8 cellular contexts compared by ENCODE assay signal in genomic region chr2:161586517-161587167, GRCh38. TPM values are rescaled to one million over a fixed set of nuclear protein-coding genes. Genes with fewer than 3 reads are reported as not detected.
A peak's percentile ranks its signal among the peaks of the same experiment; 100 is the strongest.
DNase-seq lines count a peak whose midpoint lies in the region; ATAC-seq and TF ChIP-seq lines count a peak whose summit lies in the region.

No MANE protein-coding gene starts in this region.

- no peaks in the 10 kb centered on the region for H4K20me1 ChIP-seq in smooth muscle cell (ENCODE audit: low read depth)

- H3K36me3 ChIP-seq in left ventricle myocardium inferior = no peaks in the 10 kb centered on the region
- no peaks in the 10 kb centered on the region for H3K36me3 ChIP-seq in Panc1 (ENCODE audit: control insufficient read depth, insufficient read depth, low read length)
- no peaks in the 10 kb centered on the region for H3K36me3 ChIP-seq in smooth muscle cell (ENCODE audit: low read depth)

- ATAC-seq in left ventricle myocardium superior = no peak
- peak; percentile 79 for ATAC-seq in HG03432 (IDR thresholded peaks at IDR 0.05; ENCODE audit: unreplicated experiment)
- ATAC-seq in Panc1 = peak; percentile 62; the same call in 1 of the 2 replicates
- no peak for ATAC-seq in GM19023 (IDR thresholded peaks at IDR 0.05; ENCODE audit: unreplicated experiment)

- H3K27ac ChIP-seq in left ventricle myocardium inferior (replicated peaks) (no peak overlapping the region), Panc1 (ENCODE audit: low read length) (no peak overlapping the region), smooth muscle cell (ENCODE audit: low read depth) (no peak overlapping the region)

- CTCF ChIA-PET in Panc1 (lab: Charles Lee) = interaction anchor here (0.5 to 1.0 kb wide), 2 partner anchors 360 to 539 kb away, joined by 4 to 5 read pairs; no protein-coding TSS in a partner anchor

- H3K9me3 ChIP-seq in left ventricle myocardium inferior (replicated peaks) (no peaks in the 10 kb centered on the region), Panc1 (ENCODE audit: control insufficient read depth, insufficient read depth, low read depth, low read length) (no peaks in the 10 kb centered on the region), smooth muscle cell (replicated peaks; ENCODE audit: low read depth) (no peaks in the 10 kb centered on the region)

- no peak overlapping the region for H3K4me3 ChIP-seq in left ventricle myocardium inferior
- H3K4me3 ChIP-seq in Panc1 (ENCODE audit: low read depth in 2 of 2, low read length in 2 of 2) = no peak overlapping the region
- no peak overlapping the region for H3K4me3 ChIP-seq in fibroblast of mammary gland (ENCODE audit: control insufficient read depth, low read depth, low read length)
- no peak overlapping the region for H3K4me3 ChIP-seq in smooth muscle cell

- H3K27me3 ChIP-seq in left ventricle myocardium inferior (ENCODE audit: low read depth) (peaks cover 13% of the 10 kb centered on the region), Panc1 (ENCODE audit: control insufficient read depth, insufficient read depth, low read length) (no peaks in the 10 kb centered on the region), smooth muscle cell (ENCODE audit: low read depth) (peaks cover 13% of the 10 kb centered on the region)

- H3K4me2 ChIP-seq in smooth muscle cell = no peak overlapping the region

- no peaks in the 10 kb centered on the region for H3K79me2 ChIP-seq in smooth muscle cell (ENCODE audit: low read depth)

- H2AFZ ChIP-seq in smooth muscle cell (ENCODE audit: low read depth) = no peak overlapping the region

- in situ Hi-C loops in Panc1 (cut with HindIII; ENCODE audit: low pct_unique_long_range_greater_than_20kb, low sequenced_read_pairs) = no loop called here

- no peaks in the 10 kb centered on the region for H3F3A ChIP-seq in smooth muscle cell (ENCODE audit: low read depth)

- no peaks in the 10 kb centered on the region for H3K4me1 ChIP-seq in left ventricle myocardium inferior
- no peaks in the 10 kb centered on the region for H3K4me1 ChIP-seq in Panc1 (ENCODE audit: control insufficient read depth, insufficient read depth, low read length)
- no peaks in the 10 kb centered on the region for H3K4me1 ChIP-seq in smooth muscle cell (ENCODE audit: low read depth)

- TF ChIP-seq CTCF in left ventricle myocardium inferior (IDR thresholded peaks at IDR 0.05; ENCODE audit: borderline replicate concordance) (peak; percentile 61), Panc1 (IDR thresholded peaks at IDR 0.05) (peak; percentile 75; the same call in 1 of the 2 replicates), fibroblast of mammary gland (conservative IDR thresholded peaks at IDR 0.05; ENCODE audit: control insufficient read depth, insufficient read depth, low read depth, low read length) (peak; percentile 72), smooth muscle cell (IDR thresholded peaks at IDR 0.05; ENCODE audit: borderline replicate concordance, insufficient read depth, poor library complexity, severe bottlenecking) (peak; percentile 70)

- 40% methylated on average over 6 of the region's 6 CpGs for WGBS in smooth muscle cell (ENCODE audit: low lambda C conversion rate)

- no peak overlapping the region for H3K9ac ChIP-seq in smooth muscle cell (ENCODE audit: low read depth)

- POLR2A ChIA-PET in Panc1 (lab: Charles Lee) = no interaction called here

- intact Hi-C loops in left ventricle myocardium inferior (cut with micrococcal nuclease) = loop anchor here (10.0 kb wide), 2 partner anchors 358 to 708 kb away; no protein-coding TSS in a partner anchor
- intact Hi-C loops in left ventricle myocardium superior (cut with micrococcal nuclease) = loop anchor here (5.0 to 10.0 kb wide), 2 partner anchors 536 to 708 kb away; no protein-coding TSS in a partner anchor
- intact Hi-C loops in Panc1 (cut with micrococcal nuclease; ENCODE audit: unreplicated experiment) = loop anchor here (1.0 to 10.0 kb wide), 3 partner anchors 360 to 708 kb away; no protein-coding TSS in a partner anchor

- BruUV-seq in Panc1 (replicated peaks; lab: Mats Ljungman, UMichigan) = no TSS peak

- DNase-seq in left ventricle myocardium inferior = no peak
- no peak for DNase-seq in left ventricle myocardium superior
- peak; percentile 17 for DNase-seq in Panc1 (ENCODE audit: low read depth, low spot score)
- peak; percentile 37 for DNase-seq in fibroblast of mammary gland (ENCODE audit: low read depth)
- DNase-seq in smooth muscle cell (lab: John Stamatoyannopoulos, UW; ENCODE audit: unreplicated experiment) = no peak
- no peak for DNase-seq in stimulated activated naive CD4-positive, alpha-beta T cell treated with Interleukin-2 at 50 U/mL for 16 hours (lab: John Stamatoyannopoulos, UW)

RNA-seq across cellular contexts. Expression of gene SLC4A10, which starts 37.6 kb away (rescaled TPM):
- not detected for total RNA-seq in left ventricle myocardium inferior
- total RNA-seq in left ventricle myocardium superior = not detected
- total RNA-seq in Panc1 (2021; ENCODE audit: unreplicated experiment) = not detected
- not detected for polyA plus RNA-seq in Panc1 (2012; ENCODE audit: insufficient read length)
- total RNA-seq in smooth muscle cell = not detected in 2 replicates
- not detected in 2 replicates for polyA plus RNA-seq in smooth muscle cell

Comparison
In these comparisons a context has a peak if more than half of its experiments do, and no peak if none do; other contexts are left out.
1. DNase-seq: peak in Panc1 (single experiment) and fibroblast of mammary gland (single experiment); none in left ventricle myocardium inferior (single experiment), left ventricle myocardium superior (single experiment), smooth muscle cell (single experiment) and stimulated activated naive CD4-positive, alpha-beta T cell treated with Interleukin-2 at 50 U/mL for 16 hours (single experiment).
2. ATAC-seq: peak in HG03432 (single experiment) and Panc1 (single experiment); none in left ventricle myocardium superior (single experiment) and GM19023 (single experiment).
3. Peak in every context shown above with its lines, with median percentiles within 50 percentile points of each other: CTCF ChIP-seq.